Comparison of ENCODE assay signal across 16 cellular contexts in genomic region chr17:81025065-81025751, GRCh38. TPM values are rescaled to one million over a fixed set of nuclear protein-coding genes. Genes with fewer than 3 reads are reported as not detected.
DNase-seq lines count a peak whose midpoint lies in the region; ATAC-seq and TF ChIP-seq lines count a peak whose summit lies in the region.
"Had no signal": no experiment of that assay in that cellular context is flagged by ENCODE, and none has a peak within 500 bp of the region (broad histone marks: within the 10 kb centered on the region; RNA-seq: fewer than 3 reads in every experiment).

No MANE protein-coding gene starts in this region.

- H3K36me3 Mint-ChIP-seq in nephron (ENCODE audit: low read depth): no peaks in the 10 kb centered on the region

- H3K27ac ChIP-seq in temporal lobe (ENCODE audit: low read depth, low read length): peak overlapping the region; percentile 72
- H3K27ac ChIP-seq: VCaP had no signal

- no peak for ATAC-seq in GM21619 (IDR thresholded peaks at IDR 0.05; ENCODE audit: unreplicated experiment)
- ATAC-seq: activated CD8-positive, alpha-beta T cell treated with anti-CD3 and anti-CD28 coated beads, Interleukin-2, amount 10 ng/mL, durations not matched to agents 7 days and 5 days; activated T-cell treated with anti-CD3 and anti-CD28 coated beads, Interleukin-2, amount 50 U/mL, for 72 hours; effector memory CD8-positive, alpha-beta T cell had no signal

- DNase-seq in RPMI7951 (ENCODE audit: low read depth) (peak; percentile 26), fibroblast of the aortic adventitia (ENCODE audit: low read depth) (peak; percentile 39), OCI-M1 (lab: John Stamatoyannopoulos, UW) (no peak)
- DNase-seq in activated CD4-positive, CD25-positive, alpha-beta regulatory T cell treated with anti-CD3 and anti-CD28 coated beads, Interleukin-2, amount 50 U/mL, for 72 hours: no peak
- DNase-seq: activated CD8-positive, alpha-beta T cell treated with anti-CD3 and anti-CD28 coated beads, Interleukin-2, amount 10 ng/mL, durations not matched to agents 7 days and 5 days; activated T-cell treated with anti-CD3 and anti-CD28 coated beads, Interleukin-2, amount 50 U/mL, for 72 hours; Caco-2; effector memory CD8-positive, alpha-beta T cell; kidney glomerular epithelial cell; NCI-H1930; Right ventricle myocardium superior; stimulated activated naive CD4-positive, alpha-beta T cell treated with Interleukin-2 at 50 U/mL for 16 hours had no signal

- H3K27me3 Mint-ChIP-seq in nephron (ENCODE audit: low read depth): peaks cover 18% of the 10 kb centered on the region

- TF ChIP-seq CTCF in fibroblast of the aortic adventitia (IDR thresholded peaks at IDR 0.05; ENCODE audit: insufficient read depth, low read length) (no peak), nephron (IDR thresholded peaks at IDR 0.05; ENCODE audit: unreplicated experiment in 3 of 3) (no peak)

- no peak overlapping the region for H3K4me3 ChIP-seq in fibroblast of the aortic adventitia (ENCODE audit: low read depth, low read length)

- peak overlapping the region; percentile 65 to 96 (median 93) for H3K27ac Mint-ChIP-seq in nephron
- H3K27ac Mint-ChIP-seq: activated CD8-positive, alpha-beta T cell treated with anti-CD3 and anti-CD28 coated beads, Interleukin-2, amount 10 ng/mL, durations not matched to agents 7 days and 5 days; activated T-cell treated with anti-CD3 and anti-CD28 coated beads, Interleukin-2, amount 50 U/mL, for 72 hours; effector memory CD8-positive, alpha-beta T cell had no signal

- H3K4me1 Mint-ChIP-seq in nephron: peaks cover 30% of the 10 kb centered on the region

- peak overlapping the region in 2 of 3 experiments; percentile 62 to 65 for H3K4me3 Mint-ChIP-seq in nephron
- H3K4me3 Mint-ChIP-seq: activated CD8-positive, alpha-beta T cell treated with anti-CD3 and anti-CD28 coated beads, Interleukin-2, amount 10 ng/mL, durations not matched to agents 7 days and 5 days; activated T-cell treated with anti-CD3 and anti-CD28 coated beads, Interleukin-2, amount 50 U/mL, for 72 hours; effector memory CD8-positive, alpha-beta T cell had no signal

- no peaks in the 10 kb centered on the region for H3K9me3 Mint-ChIP-seq in nephron
- H3K9me3 Mint-ChIP-seq: effector memory CD8-positive, alpha-beta T cell had no signal

RNA-seq across cellular contexts. Expression of gene BAIAP2, which starts 9.7 kb away (rescaled TPM):
- 9.7 and 12.6 TPM in 2 replicates for total RNA-seq in RPMI7951 (2014; rRNA removed; shearing (Covaris generic))
- 24.3 and 27.5 TPM in 2 replicates for total RNA-seq in fibroblast of the aortic adventitia (ENCODE audit: low replicate concordance)
- 20.2 TPM for total RNA-seq in temporal lobe

RNA-seq across cellular contexts. Expression of gene CHMP6, which starts 33.6 kb away (rescaled TPM):
- total RNA-seq in RPMI7951 (2014; rRNA removed; shearing (Covaris generic)): 6.6 and 10.5 TPM in 2 replicates
- total RNA-seq in fibroblast of the aortic adventitia (ENCODE audit: low replicate concordance) (17.4 TPM in 2 replicates), temporal lobe (17.2 TPM)

Comparison
In these comparisons a context has a peak if more than half of its experiments do, and no peak if none do; other contexts are left out.
1. DNase-seq: peak in RPMI7951 (single experiment) and fibroblast of the aortic adventitia (single experiment); none in OCI-M1 (single experiment) and activated CD4-positive, CD25-positive, alpha-beta regulatory T cell treated with anti-CD3 and anti-CD28 coated beads, Interleukin-2, amount 50 U/mL, for 72 hours (single experiment).